8 cellular contexts compared by ENCODE assay signal in genomic region chr2:181104512-181105121, GRCh38.
DNase-seq lines count a peak whose midpoint lies in the region; ATAC-seq, FAIRE-seq and TF ChIP-seq lines count a peak whose summit lies in the region.

No MANE protein-coding gene starts in this region.

- H2BK12ac ChIP-seq in trophoblast cell (ENCODE audit: low read length), result no peak overlapping the region

- H3K27ac ChIP-seq in A549 (no peak overlapping the region), trophoblast cell (ENCODE audit: low read depth, low read length) (no peak overlapping the region)

- no peaks in the 10 kb centered on the region for H3K79me2 ChIP-seq in trophoblast cell (ENCODE audit: control insufficient read depth, insufficient read depth, low read length, poor library complexity)

- H4K8ac ChIP-seq in trophoblast cell (ENCODE audit: low read depth, low read length), result no peak overlapping the region

- no peak overlapping the region for H2AK5ac ChIP-seq in trophoblast cell (ENCODE audit: low read length)

- WGBS in A549 (ENCODE audit: missing lambda C conversion rate), result 62% methylated on average over 7 of the region's 7 CpGs
- 100% methylated on average over 2 of the region's 7 CpGs for WGBS in trophoblast cell (ENCODE audit: extremely low coverage, insufficient coverage, insufficient read length)

- no peak overlapping the region for H3K4ac ChIP-seq in trophoblast cell (ENCODE audit: low read depth, low read length)

- H3K36me3 ChIP-seq in trophoblast cell (ENCODE audit: control insufficient read depth in 1 of 2, insufficient read depth in 2 of 2, low read length in 2 of 2) (no peaks in the 10 kb centered on the region), MG63 (no peaks in the 10 kb centered on the region)

- no peaks in the 10 kb centered on the region for H3K27me3 Mint-ChIP-seq in T-cell

- peak; percentile 85 to 87 for TF ChIP-seq RAD21 in A549 (conservative IDR thresholded peaks at IDR 0.05 in 1 of 2, IDR thresholded peaks at IDR 0.05 in 1 of 2)

- TF ChIP-seq CTCF in A549 (IDR thresholded peaks at IDR 0.05), result peak; percentile 84

- no peaks in the 10 kb centered on the region for H3K9me3 ChIP-seq in A549
- no peaks in the 10 kb centered on the region for H3K9me3 ChIP-seq in trophoblast cell (ENCODE audit: insufficient read depth, low read depth, low read length)
- H3K9me3 ChIP-seq in MG63, result no peaks in the 10 kb centered on the region

- H3K4me1 Mint-ChIP-seq in T-cell, result peaks cover 44 to 48% (median 47%) of the 10 kb centered on the region in 3 donors

- no peak overlapping the region for H3K4me2 ChIP-seq in A549
- H3K4me2 ChIP-seq in trophoblast cell (ENCODE audit: low read length), result no peak overlapping the region

- no peak overlapping the region for H3K4me3 ChIP-seq in A549
- no peak overlapping the region for H3K4me3 ChIP-seq in trophoblast cell (ENCODE audit: low read depth, low read length)
- H3K4me3 ChIP-seq in MG63, result no peak overlapping the region

- peak; percentile 9 to 58 for DNase-seq in A549 (ENCODE audit: low read depth in 1 of 2, low spot score in 1 of 2)
- DNase-seq in EH (ENCODE audit: low read depth), result peak; percentile 74
- DNase-seq in NCI-H1417 treated with DMSO at 0.1 percent for 48 hours (lab: John Stamatoyannopoulos, UW), result peak; percentile 16
- DNase-seq in T-cell, result peak in 7 of 34 experiments; percentile 5 to 33 (median 23)
- peak; percentile 70 for DNase-seq in fibroblast of gingiva (ENCODE audit: low read depth)
- DNase-seq in trophoblast cell, result peak; percentile 2 to 55
- no peak for DNase-seq in MG63

- TF ChIP-seq EP300 in A549 (IDR thresholded peaks at IDR 0.05), result no peak

- POLR2A ChIA-PET in A549 (lab: Yijun Ruan, JAX) (no interaction called here), T-cell (lab: Charles Lee) (interaction anchor here (0.7 to 1.0 kb wide), 2 partner anchors 20 to 194 kb away, joined by 3 read pairs; no protein-coding TSS in a partner anchor)

- no peak for FAIRE-seq in A549 (lab: Jason Lieb, UNC)

- H3K36me3 Mint-ChIP-seq in T-cell, result peaks cover under 1% of the 10 kb centered on the region

- H3K18ac ChIP-seq in trophoblast cell (ENCODE audit: low read length), result no peak overlapping the region

- no peak overlapping the region for H3K23ac ChIP-seq in trophoblast cell (ENCODE audit: low read length)

- H3K9ac ChIP-seq in trophoblast cell (ENCODE audit: low read length), result no peak overlapping the region

- no peaks in the 10 kb centered on the region for H3K27me3 ChIP-seq in trophoblast cell (ENCODE audit: insufficient read depth, low read length)
- no peaks in the 10 kb centered on the region for H3K27me3 ChIP-seq in MG63

- H3K27ac Mint-ChIP-seq in T-cell, result peak overlapping the region; percentile 24 to 59

- no peak overlapping the region for H2BK120ac ChIP-seq in trophoblast cell (ENCODE audit: insufficient read depth, low read length, poor library complexity)

- H3K14ac ChIP-seq in trophoblast cell (ENCODE audit: low read length), result no peak overlapping the region

- H3K4me3 Mint-ChIP-seq in T-cell, result peak overlapping the region in 1 of 3 donors; percentile 2

- no peak overlapping the region for H2BK5ac ChIP-seq in trophoblast cell (ENCODE audit: low read depth, low read length, poor library complexity)

- TF ChIP-seq POLR2A in A549 (IDR thresholded peaks at IDR 0.05; ENCODE audit: low read length), result no peak

- H3K4me1 ChIP-seq in A549 (peaks cover 25% of the 10 kb centered on the region), trophoblast cell (ENCODE audit: control insufficient read depth in 1 of 2, insufficient read depth in 2 of 2, low read length in 2 of 2) (no peaks in the 10 kb centered on the region)

- H3K9me3 Mint-ChIP-seq in T-cell, result no peaks in the 10 kb centered on the region

- no peaks in the 10 kb centered on the region for H3K79me1 ChIP-seq in trophoblast cell (ENCODE audit: low read length)

- ATAC-seq in A549 (peak; percentile 36 to 74; a peak in 5 of 6 replicates), T-cell (replicated peaks in 1 of 4) (peak in 3 of 4 experiments; percentile 20 to 70 (median 45)), GM19463 (IDR thresholded peaks at IDR 0.05; ENCODE audit: unreplicated experiment) (no peak)

- CTCF ChIA-PET in A549 (lab: Yijun Ruan, JAX), result interaction anchor here (0.7 to 3.9 kb wide), 22 partner anchors 9 to 980 kb away, joined by 3 to 31 read pairs (median 3); partner anchors contain the start of gene ITGA4
- CTCF ChIA-PET in T-cell (lab: Charles Lee), result interaction anchor here (0.6 to 2.7 kb wide), 47 partner anchors 8 to 611 kb away, joined by 3 to 36 read pairs (median 3); partner anchors contain the start of gene ITGA4 (in 2 of the 2)

- no peak overlapping the region for H4K91ac ChIP-seq in trophoblast cell (ENCODE audit: low read depth, low read length)

- H2AFZ ChIP-seq in trophoblast cell (ENCODE audit: insufficient read depth, low read length, poor library complexity), result no peak overlapping the region

- H4K12ac ChIP-seq in trophoblast cell (ENCODE audit: low read depth, low read length), result no peak overlapping the region

TF ChIP-seq in A549, 52 proteins besides CTCF, POLR2A, EP300 and RAD21:
- no peak for TF ChIP-seq MAZ (IDR thresholded peaks at IDR 0.05; ENCODE audit: borderline replicate concordance, low read depth, low read length)
- no peak for TF ChIP-seq PBX3 (IDR thresholded peaks at IDR 0.05)
- no peak for TF ChIP-seq ZFP36 (IDR thresholded peaks at IDR 0.05; ENCODE audit: borderline replicate concordance, partially characterized antibody)
- peak; percentile 74 for TF ChIP-seq SMC3 (IDR thresholded peaks at IDR 0.05)
